Comparison of ENCODE assay signal across 1 cellular context in the genomic region with DNA sequence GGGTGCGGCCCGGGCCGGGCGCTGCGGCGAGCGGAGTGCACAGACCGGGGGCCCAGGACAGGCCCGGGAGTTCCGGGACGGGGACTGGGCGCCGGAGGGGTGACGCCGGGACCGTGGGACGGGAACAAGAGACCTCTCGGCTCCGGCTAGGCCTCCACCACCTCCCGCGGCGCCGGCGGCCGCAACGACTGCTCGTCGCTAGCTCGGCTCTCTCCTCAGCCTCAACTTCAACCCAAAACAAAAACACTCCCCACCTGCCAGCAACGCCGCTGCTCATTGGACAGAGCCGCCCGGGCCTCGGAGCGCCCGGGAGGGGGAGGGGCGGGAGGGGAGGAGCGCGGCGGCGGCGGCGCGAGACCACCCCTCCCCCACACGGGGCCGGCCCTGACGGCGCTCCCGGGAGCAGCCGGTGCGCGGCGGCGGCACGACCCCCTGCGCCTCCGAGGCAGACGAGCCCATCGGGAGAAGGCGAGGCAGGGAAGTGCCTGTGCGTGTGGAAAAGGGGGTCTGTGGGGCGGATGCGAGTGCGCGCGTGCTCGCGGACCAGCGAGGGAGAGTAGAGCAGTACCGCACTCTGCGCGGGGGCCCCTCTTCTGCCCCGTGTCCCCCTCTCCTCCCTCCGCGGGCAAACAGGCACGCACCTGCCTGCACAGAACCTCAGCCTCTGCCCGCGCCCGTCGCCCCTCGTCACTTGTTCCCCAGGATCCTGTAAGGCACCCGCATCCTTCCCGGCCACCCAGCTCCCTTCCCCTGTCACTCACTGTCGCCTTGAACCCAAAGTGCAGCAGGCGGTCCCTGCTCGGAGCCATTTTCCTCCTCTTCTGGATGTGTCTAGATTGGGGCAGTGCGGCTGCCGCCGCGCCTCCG.
TF ChIP-seq lines count a peak whose summit lies in the region.

A gene with protein sequence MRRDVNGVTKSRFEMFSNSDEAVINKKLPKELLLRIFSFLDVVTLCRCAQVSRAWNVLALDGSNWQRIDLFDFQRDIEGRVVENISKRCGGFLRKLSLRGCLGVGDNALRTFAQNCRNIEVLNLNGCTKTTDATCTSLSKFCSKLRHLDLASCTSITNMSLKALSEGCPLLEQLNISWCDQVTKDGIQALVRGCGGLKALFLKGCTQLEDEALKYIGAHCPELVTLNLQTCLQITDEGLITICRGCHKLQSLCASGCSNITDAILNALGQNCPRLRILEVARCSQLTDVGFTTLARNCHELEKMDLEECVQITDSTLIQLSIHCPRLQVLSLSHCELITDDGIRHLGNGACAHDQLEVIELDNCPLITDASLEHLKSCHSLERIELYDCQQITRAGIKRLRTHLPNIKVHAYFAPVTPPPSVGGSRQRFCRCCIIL (minus strand): TSS at position 215 of the 867 bp plus-strand sequence. CDS start 224 bp downstream, outside the sequence.

TF ChIP-seq in GM23338, 12 proteins besides CTCF, POLR2A, EP300 and RAD21:
- peak; percentile 50 for TF ChIP-seq CREB1 (CRISPR knock-in tag; IDR thresholded peaks at IDR 0.05; ENCODE audit: low read depth)
- TF ChIP-seq POLR2AphosphoS5 (IDR thresholded peaks at IDR 0.05; ENCODE audit: low read depth), result peak; percentile 40
- TF ChIP-seq EZH2 (IDR thresholded peaks at IDR 0.05; ENCODE audit: low read depth, unreplicated experiment), result no peak
